In genomic region chr9:89590415-89590814, GRCh38 we compare ENCODE assay signal across 17 cellular contexts. TPM values are rescaled to one million over a fixed set of nuclear protein-coding genes. Genes with fewer than 3 reads are reported as not detected.
DNase-seq lines count a peak whose midpoint lies in the region; ATAC-seq and TF ChIP-seq lines count a peak whose summit lies in the region.
"Had no signal": no experiment of that assay in that cellular context is flagged by ENCODE, and none has a peak within 500 bp of the region (broad histone marks: within the 10 kb centered on the region; RNA-seq: fewer than 3 reads in every experiment).

No MANE protein-coding gene starts in this region.

- H3K27me3 ChIP-seq in right atrium auricular region: no peaks in the 10 kb centered on the region
- no peaks in the 10 kb centered on the region for H3K27me3 ChIP-seq in esophagus muscularis mucosa
- no peaks in the 10 kb centered on the region for H3K27me3 ChIP-seq in prostate gland (replicated peaks; ENCODE audit: insufficient read depth)

- H3K9me3 ChIP-seq in right atrium auricular region: no peaks in the 10 kb centered on the region
- no peaks in the 10 kb centered on the region for H3K9me3 ChIP-seq in esophagus muscularis mucosa
- no peaks in the 10 kb centered on the region for H3K9me3 ChIP-seq in prostate gland

- DNase-seq in right atrium auricular region (ENCODE audit: low spot score) (peak; percentile 16), left ventricle myocardium superior (no peak), esophagus muscularis mucosa (ENCODE audit: extremely low spot score) (peak; percentile 60), ureter (ENCODE audit: low spot score) (peak; percentile 10), prostate gland (ENCODE audit: low spot score) (no peak), caudate nucleus (lab: John Stamatoyannopoulos, UW) (no peak)
- DNase-seq: C1 segment of cervical spinal cord; Calu3; CD4-positive, alpha-beta memory T cell; COR-L47; DMS79; EL; GDM1; GM23248; H7; HCEC 1CT had no signal

- TF ChIP-seq EP300 in esophagus muscularis mucosa (IDR thresholded peaks at IDR 0.05): no peak

- no peaks in the 10 kb centered on the region for H3K4me1 ChIP-seq in right atrium auricular region
- H3K4me1 ChIP-seq in esophagus muscularis mucosa: no peaks in the 10 kb centered on the region
- H3K4me1 ChIP-seq in prostate gland (replicated peaks): peaks cover 2% of the 10 kb centered on the region

- intact Hi-C loops in left ventricle myocardium superior (cut with micrococcal nuclease): no loop called here
- intact Hi-C loops in esophagus muscularis mucosa (cut with DNase I): no loop called here
- intact Hi-C loops in prostate gland (cut with DNase I): loop anchor here (10.0 kb wide), 1 partner anchor 1164 kb away; no protein-coding TSS in a partner anchor

- ATAC-seq in left ventricle myocardium superior: no peak
- ATAC-seq: GM12878 had no signal

- WGBS in esophagus muscularis mucosa: 76% methylated on average over 2 of the region's 2 CpGs
- WGBS in prostate gland: 91% methylated on average over 2 of the region's 2 CpGs

- TF ChIP-seq POLR2A in esophagus muscularis mucosa (IDR thresholded peaks at IDR 0.05; ENCODE audit: low read depth) (no peak), prostate gland (IDR thresholded peaks at IDR 0.05) (no peak)

- no peak for TF ChIP-seq CTCF in right atrium auricular region (IDR thresholded peaks at IDR 0.05)
- no peak for TF ChIP-seq CTCF in esophagus muscularis mucosa (IDR thresholded peaks at IDR 0.05)
- no peak for TF ChIP-seq CTCF in prostate gland (IDR thresholded peaks at IDR 0.05)

- no peaks in the 10 kb centered on the region for H3K36me3 ChIP-seq in right atrium auricular region
- H3K36me3 ChIP-seq in esophagus muscularis mucosa: no peaks in the 10 kb centered on the region
- no peaks in the 10 kb centered on the region for H3K36me3 ChIP-seq in prostate gland

- H3K4me3 ChIP-seq in right atrium auricular region (no peak overlapping the region), esophagus muscularis mucosa (no peak overlapping the region), prostate gland (no peak overlapping the region)
- H3K4me3 ChIP-seq: GM12878, GM23248 had no signal

- no peak overlapping the region for H3K27ac ChIP-seq in right atrium auricular region
- H3K27ac ChIP-seq in esophagus muscularis mucosa (replicated peaks in 1 of 4): no peak overlapping the region
- H3K27ac ChIP-seq in prostate gland: no peak overlapping the region
- no peak overlapping the region for H3K27ac ChIP-seq in caudate nucleus (ENCODE audit: low read depth, low read length)
- H3K27ac ChIP-seq: GM23248 had no signal

RNA-seq across cellular contexts. Expression of gene GADD45G, which starts 14.4 kb away (rescaled TPM):
- total RNA-seq in right atrium auricular region (100 to 1,000 TPM in 1 of 2 donors, 10 to 100 TPM in 1; 80.0 to 294 TPM), left ventricle myocardium superior (54.0 TPM), esophagus muscularis mucosa (100 to 1,000 TPM in 2 of 4 donors, 10 to 100 TPM in 2; 44.0 to 136 (median 103) TPM), ureter (6.2 TPM), prostate gland (10 to 100 TPM; 28.4 to 88.5 TPM)

Comparison
In these comparisons a context has a peak if more than half of its experiments do, and no peak if none do; other contexts are left out.
1. DNase-seq: peak in right atrium auricular region (single experiment), esophagus muscularis mucosa (single experiment) and ureter (single experiment); none in left ventricle myocardium superior (single experiment), prostate gland (single experiment) and caudate nucleus (0 of 61).